In the genomic region with DNA sequence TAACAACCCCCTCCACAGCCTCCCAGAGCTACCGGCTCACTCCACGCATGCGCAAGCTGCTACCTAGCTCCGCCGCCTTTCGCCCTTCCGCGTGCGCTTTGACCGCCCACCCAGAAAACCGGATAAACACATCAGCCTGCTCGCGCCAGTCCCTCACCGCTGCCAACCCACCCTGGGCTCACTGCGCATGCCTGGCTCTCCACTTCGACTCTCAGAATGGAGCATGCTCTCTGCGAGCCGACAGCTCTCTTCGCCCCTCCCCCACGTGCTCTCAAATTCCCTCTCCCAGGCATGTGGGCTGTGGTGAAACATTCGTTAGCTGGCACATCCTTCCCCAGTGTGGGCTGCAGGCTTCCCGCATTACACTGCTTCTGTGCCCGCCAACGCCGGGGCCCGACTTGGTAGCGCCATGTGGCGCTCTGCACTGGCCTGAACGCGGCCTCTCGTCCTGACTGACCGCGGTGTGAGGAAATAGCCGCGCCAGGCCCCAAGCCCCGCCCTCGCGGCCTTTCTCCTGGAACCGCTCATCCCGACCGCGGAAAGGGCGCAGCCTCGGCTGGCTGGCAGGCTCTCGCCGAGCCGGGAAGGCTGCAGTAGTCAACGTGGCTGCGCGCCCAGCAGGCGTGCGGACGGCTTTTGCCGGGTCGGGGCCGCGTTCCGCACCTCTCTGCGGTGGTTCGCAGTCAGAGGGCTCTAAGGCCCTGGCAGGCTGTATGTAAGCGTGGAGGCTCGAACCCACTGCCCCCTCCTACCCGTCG, we compare ENCODE assay signal across 8 cellular contexts. TPM values are rescaled to one million over a fixed set of nuclear protein-coding genes. Genes with fewer than 3 reads are reported as not detected.
A peak's percentile ranks its signal among the peaks of the same experiment; 100 is the strongest.
DNase-seq lines count a peak whose midpoint lies in the region; ATAC-seq and TF ChIP-seq lines count a peak whose summit lies in the region.

No MANE protein-coding gene starts in this region.

- H3F3A ChIP-seq in SK-N-SH (replicated peaks; ENCODE audit: insufficient read depth), result peaks cover 19% of the 10 kb centered on the region

- H2AFZ ChIP-seq in SK-N-SH (ENCODE audit: low read depth), result peak overlapping the region; percentile 72

- no peak; the same call in 1 of the 2 replicates for TF ChIP-seq RAD21 in SK-N-SH (IDR thresholded peaks at IDR 0.05; ENCODE audit: low read length)

- H3K4me3 ChIP-seq in SK-N-SH (ENCODE audit: low read depth in 2 of 2, low read length in 1 of 2), result peak overlapping the region; percentile 82 to 83

- H3K9me2 ChIP-seq in SK-N-SH, result no peaks in the 10 kb centered on the region

- TF ChIP-seq CTCF in GM10248 (IDR thresholded peaks at IDR 0.05; ENCODE audit: control extremely low read depth, extremely low read depth, low read depth, missing control alignments) (no peak), SK-N-SH (IDR thresholded peaks at IDR 0.05) (no peak)

- H3K36me3 ChIP-seq in SK-N-SH (replicated peaks in 1 of 2; ENCODE audit: control insufficient read depth in 1 of 2, insufficient read depth in 2 of 2, low read length in 1 of 2), result peaks cover 0 to 9% of the 10 kb centered on the region in 2 experiments

- peaks cover 38% of the 10 kb centered on the region for H4K20me1 ChIP-seq in SK-N-SH (ENCODE audit: insufficient read depth)

- DNase-seq in GM10248 (ENCODE audit: extremely low spot score) (peak; percentile 98), NCI-H1092 (lab: John Stamatoyannopoulos, UW) (peak; percentile 99), SK-N-SH (peak; percentile 97), glomerular endothelial cell (ENCODE audit: extremely low read depth, low read depth, low spot score) (peak; percentile 98), occipital lobe (lab: John Stamatoyannopoulos, UW) (peak; percentile 97)
- peak; percentile 97 to 99 for DNase-seq in activated naive CD4-positive, alpha-beta T cell treated with anti-CD3 and anti-CD28 coated beads, Interleukin-2, amount 50 U/mL, for 72 hours (ENCODE audit: low spot score in 2 of 2)

- peaks cover 0 to 3% of the 10 kb centered on the region in 2 donors for H3K9me3 Mint-ChIP-seq in activated naive CD4-positive, alpha-beta T cell treated with anti-CD3 and anti-CD28 coated beads, Interleukin-2, amount 50 U/mL, for 72 hours

- no peaks in the 10 kb centered on the region for H3K27me3 ChIP-seq in SK-N-SH (ENCODE audit: insufficient read depth)

- H3K9ac ChIP-seq in SK-N-SH, result peak overlapping the region; percentile 98

- H3K4me2 ChIP-seq in SK-N-SH, result peak overlapping the region; percentile 82

- peaks cover 23 to 39% of the 10 kb centered on the region in 2 donors for H3K36me3 Mint-ChIP-seq in activated naive CD4-positive, alpha-beta T cell treated with anti-CD3 and anti-CD28 coated beads, Interleukin-2, amount 50 U/mL, for 72 hours

- POLR2A ChIA-PET in GM10248 (lab: Yijun Ruan, JAX), result interaction anchor here (0.6 to 1.8 kb wide), 6 partner anchors 14 to 558 kb away, joined by 4 to 30 read pairs (median 6); a partner anchor contains a TSS
- POLR2A ChIA-PET in SK-N-SH (lab: Yijun Ruan, JAX), result interaction anchor here (0.6 to 1.6 kb wide), 10 partner anchors 10 to 817 kb away, joined by 3 to 21 read pairs (median 4); a partner anchor contains a TSS

- peak in 1 of 2 experiments; percentile 27; a peak in 1 of 4 replicates for TF ChIP-seq EP300 in SK-N-SH (IDR thresholded peaks at IDR 0.05; ENCODE audit: borderline replicate concordance in 1 of 2, low read depth in 1 of 2, low read length in 1 of 2)

- peaks cover 41% of the 10 kb centered on the region for H3K79me2 ChIP-seq in SK-N-SH (ENCODE audit: insufficient read depth)

- H3K4me1 ChIP-seq in SK-N-SH (ENCODE audit: control insufficient read depth in 1 of 2, insufficient read depth in 2 of 2, low read depth in 1 of 2, low read length in 1 of 2), result peaks cover 8 to 14% of the 10 kb centered on the region in 2 experiments; a peak in 3 of 4 replicates

- H3K27ac ChIP-seq in SK-N-SH (ENCODE audit: low read depth in 2 of 2, low read length in 1 of 2) (peak overlapping the region; percentile 98 to 99), temporal lobe (ENCODE audit: low read depth, low read length) (peak overlapping the region; percentile 99)

- ATAC-seq in HG02610 (IDR thresholded peaks at IDR 0.05; ENCODE audit: unreplicated experiment), result peak; percentile 71
- peak; percentile 74 to 77 for ATAC-seq in activated naive CD4-positive, alpha-beta T cell treated with anti-CD3 and anti-CD28 coated beads, Interleukin-2, amount 50 U/mL, for 72 hours

- under 1% methylated on average over 30 of the region's 64 CpGs for WGBS in SK-N-SH (ENCODE audit: low lambda C conversion rate)

- peak overlapping the region; percentile 91 to 100 for H3K27ac Mint-ChIP-seq in activated naive CD4-positive, alpha-beta T cell treated with anti-CD3 and anti-CD28 coated beads, Interleukin-2, amount 50 U/mL, for 72 hours

- no peaks in the 10 kb centered on the region; the same call in 1 of the 2 replicates for H3K9me3 ChIP-seq in SK-N-SH

- CTCF ChIA-PET in GM10248 (lab: Yijun Ruan, JAX) (interaction anchor here (0.7 to 2.3 kb wide), 5 partner anchors 10 to 556 kb away, joined by 3 to 13 read pairs (median 4); a partner anchor contains a TSS), SK-N-SH (lab: Yijun Ruan, JAX) (interaction anchor here (0.6 to 2.6 kb wide), 6 partner anchors 12 to 817 kb away, joined by 3 to 13 read pairs (median 3); a partner anchor contains a TSS)

TF ChIP-seq in SK-N-SH, 30 proteins besides CTCF, POLR2A, EP300 and RAD21 (continues in another document):
- TF ChIP-seq RCOR1 (IDR thresholded peaks at IDR 0.05; ENCODE audit: low read length), result no peak
- TF ChIP-seq, protein P1, sequence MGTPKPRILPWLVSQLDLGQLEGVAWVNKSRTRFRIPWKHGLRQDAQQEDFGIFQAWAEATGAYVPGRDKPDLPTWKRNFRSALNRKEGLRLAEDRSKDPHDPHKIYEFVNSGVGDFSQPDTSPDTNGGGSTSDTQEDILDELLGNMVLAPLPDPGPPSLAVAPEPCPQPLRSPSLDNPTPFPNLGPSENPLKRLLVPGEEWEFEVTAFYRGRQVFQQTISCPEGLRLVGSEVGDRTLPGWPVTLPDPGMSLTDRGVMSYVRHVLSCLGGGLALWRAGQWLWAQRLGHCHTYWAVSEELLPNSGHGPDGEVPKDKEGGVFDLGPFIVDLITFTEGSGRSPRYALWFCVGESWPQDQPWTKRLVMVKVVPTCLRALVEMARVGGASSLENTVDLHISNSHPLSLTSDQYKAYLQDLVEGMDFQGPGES (IDR thresholded peaks at IDR 0.05; ENCODE audit: low read depth, low read length), result no peak
- peak; percentile 42; the same call in 1 of the 2 replicates for TF ChIP-seq TCF12 (IDR thresholded peaks at IDR 0.05)
- TF ChIP-seq, protein P2, sequence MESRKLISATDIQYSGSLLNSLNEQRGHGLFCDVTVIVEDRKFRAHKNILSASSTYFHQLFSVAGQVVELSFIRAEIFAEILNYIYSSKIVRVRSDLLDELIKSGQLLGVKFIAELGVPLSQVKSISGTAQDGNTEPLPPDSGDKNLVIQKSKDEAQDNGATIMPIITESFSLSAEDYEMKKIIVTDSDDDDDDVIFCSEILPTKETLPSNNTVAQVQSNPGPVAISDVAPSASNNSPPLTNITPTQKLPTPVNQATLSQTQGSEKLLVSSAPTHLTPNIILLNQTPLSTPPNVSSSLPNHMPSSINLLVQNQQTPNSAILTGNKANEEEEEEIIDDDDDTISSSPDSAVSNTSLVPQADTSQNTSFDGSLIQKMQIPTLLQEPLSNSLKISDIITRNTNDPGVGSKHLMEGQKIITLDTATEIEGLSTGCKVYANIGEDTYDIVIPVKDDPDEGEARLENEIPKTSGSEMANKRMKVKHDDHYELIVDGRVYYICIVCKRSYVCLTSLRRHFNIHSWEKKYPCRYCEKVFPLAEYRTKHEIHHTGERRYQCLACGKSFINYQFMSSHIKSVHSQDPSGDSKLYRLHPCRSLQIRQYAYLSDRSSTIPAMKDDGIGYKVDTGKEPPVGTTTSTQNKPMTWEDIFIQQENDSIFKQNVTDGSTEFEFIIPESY (IDR thresholded peaks at IDR 0.05; ENCODE audit: borderline replicate concordance, low read depth), result no peak; the same call in 1 of the 2 replicates
- TF ChIP-seq YY1 (IDR thresholded peaks at IDR 0.05; ENCODE audit: low read depth), result peak; percentile 57; the same call in 1 of the 2 replicates
- no peak for TF ChIP-seq RFX5 (IDR thresholded peaks at IDR 0.05; ENCODE audit: low read length)
- peak; percentile 71; the same call in 1 of the 2 replicates for TF ChIP-seq ELF1 (IDR thresholded peaks at IDR 0.05)
- TF ChIP-seq GATA2 (CRISPR knock-in tag; IDR thresholded peaks at IDR 0.05), result no peak

RNA-seq across cellular contexts. Expression of a gene that starts 0.4 kb away (rescaled TPM):
- 2.2 and 2.4 TPM in 2 replicates for polyA plus RNA-seq in SK-N-SH (2012; rRNA removed)
- polyA plus RNA-seq in SK-N-SH (2012; cell fraction: cytosol; rRNA removed), result 3.7 TPM in 2 replicates
- polyA plus RNA-seq in SK-N-SH (2012; cell fraction: nucleus; rRNA removed), result 1.9 and 2.4 TPM in 2 replicates
- total RNA-seq in activated naive CD4-positive, alpha-beta T cell treated with anti-CD3 and anti-CD28 coated beads, Interleukin-2, amount 50 U/mL, for 72 hours, result 10 to 100 TPM; 37.4 to 78.2 TPM
- total RNA-seq in glomerular endothelial cell (22.6 and 25.6 TPM in 2 replicates), occipital lobe (31.5 TPM), temporal lobe (27.3 TPM)

RNA-seq across cellular contexts. Expression of a gene that starts 53.6 kb away (rescaled TPM):
- 67.5 and 79.8 TPM in 2 replicates for polyA plus RNA-seq in SK-N-SH (2012; rRNA removed)
- 61.2 and 68.6 TPM in 2 replicates for polyA plus RNA-seq in SK-N-SH (2012; cell fraction: cytosol; rRNA removed)
- polyA plus RNA-seq in SK-N-SH (2012; cell fraction: nucleus; rRNA removed), result 43.0 and 52.0 TPM in 2 replicates
- 10 to 100 TPM; 45.0 to 78.2 TPM for total RNA-seq in activated naive CD4-positive, alpha-beta T cell treated with anti-CD3 and anti-CD28 coated beads, Interleukin-2, amount 50 U/mL, for 72 hours
- 31.2 and 56.0 TPM in 2 replicates for total RNA-seq in glomerular endothelial cell
- total RNA-seq in occipital lobe, result 39.5 TPM
- total RNA-seq in temporal lobe, result 29.0 TPM

Comparison
In these comparisons a context has a peak if more than half of its experiments do, and no peak if none do; other contexts are left out.
1. Peak in every context shown above with its lines: DNase-seq, ATAC-seq, H3K4me3 ChIP-seq and H3K27ac ChIP-seq.